1 cellular context compared by ENCODE assay signal in genomic region chr2:202633470-202633869, GRCh38.
TF ChIP-seq lines count a peak whose summit lies in the region.

No MANE protein-coding gene starts in this region.

TF ChIP-seq in HepG2, 621 proteins besides CTCF, POLR2A, EP300 and RAD21:
- TF ChIP-seq YEATS4 (CRISPR knock-in tag; IDR thresholded peaks at IDR 0.05; ENCODE audit: borderline replicate concordance) (0 out of 2 replicates have a peak, but pooled peaks have one; percentile 4), ZBTB38 (CRISPR knock-in tag; IDR thresholded peaks at IDR 0.05) (peak; percentile 70), ZBTB44 (CRISPR knock-in tag; IDR thresholded peaks at IDR 0.05) (no peak)
